Comparison of ENCODE assay signal across 9 cellular contexts in the genomic region with DNA sequence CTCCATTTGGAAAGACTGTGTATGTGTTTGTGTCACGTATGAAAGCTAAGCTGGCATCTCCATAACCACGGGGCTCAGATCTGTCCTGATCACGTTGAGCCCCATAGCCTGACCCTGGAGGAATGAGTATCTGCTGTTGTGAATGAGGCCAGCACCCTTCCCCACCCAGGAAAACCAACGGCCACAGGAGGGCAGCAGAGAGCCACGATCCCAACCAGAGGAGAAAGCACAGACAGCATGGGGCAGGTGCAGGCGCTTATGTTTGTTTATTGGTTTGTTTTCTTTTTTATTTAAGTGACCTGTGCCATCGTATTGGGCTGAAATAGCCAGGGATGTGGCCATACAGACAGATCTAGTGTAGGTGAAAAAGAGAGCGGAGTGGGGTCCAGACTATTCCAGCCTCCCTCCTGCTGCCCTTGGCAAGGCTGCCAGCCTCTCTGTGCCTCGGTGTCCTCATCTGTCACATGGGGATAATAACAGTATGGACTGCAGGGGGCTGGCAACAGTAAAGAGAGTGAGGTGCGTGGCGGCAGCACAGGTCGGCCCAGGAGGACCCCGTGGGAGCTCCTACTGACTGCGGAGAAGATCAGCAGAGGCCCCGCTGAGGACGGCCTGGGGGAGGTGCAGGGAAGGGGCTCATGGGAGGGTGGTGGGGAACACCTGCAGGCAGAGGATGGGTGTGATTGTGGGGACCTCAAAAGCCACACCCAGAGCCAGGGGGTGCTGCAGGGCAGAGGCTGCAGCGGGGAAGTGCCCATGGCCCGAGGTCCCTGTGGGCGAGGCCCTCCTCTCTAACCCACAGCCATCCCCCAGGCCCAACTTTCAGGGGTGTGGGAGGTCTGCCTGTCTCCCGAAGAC. TPM values are rescaled to one million over a fixed set of nuclear protein-coding genes. Genes with fewer than 3 reads are reported as not detected.
DNase-seq lines count a peak whose midpoint lies in the region; ATAC-seq and TF ChIP-seq lines count a peak whose summit lies in the region.
"Had no signal": no experiment of that assay in that cellular context is flagged by ENCODE, and none has a peak within 500 bp of the region (broad histone marks: within the 10 kb centered on the region; RNA-seq: fewer than 3 reads in every experiment).

No MANE protein-coding gene starts in this region.

- 49 to 52% methylated on average over 20 of the region's 20 CpGs for WGBS in lower leg skin, 2 donors

- H3K27ac ChIP-seq in colonic mucosa, result no peak overlapping the region

- peaks cover 3% of the 10 kb centered on the region for H3K9me3 Mint-ChIP-seq in activated CD4-positive, alpha-beta T cell treated with anti-CD3 and anti-CD28 coated beads, Interleukin-2, amount 10 ng/mL, durations not matched to agents 24 days and 14 days

- no peak overlapping the region for H3K4me3 ChIP-seq in colonic mucosa
- H3K4me3 ChIP-seq in lower leg skin (ENCODE audit: low read depth, poor library complexity, severe bottlenecking), result no peak overlapping the region

- TF ChIP-seq POLR2A in lower leg skin (IDR thresholded peaks at IDR 0.05), result no peak

- H3K36me3 ChIP-seq in colonic mucosa, result no peaks in the 10 kb centered on the region

- H3K27ac Mint-ChIP-seq in activated CD4-positive, alpha-beta T cell treated with anti-CD3 and anti-CD28 coated beads, Interleukin-2, amount 10 ng/mL, durations not matched to agents 24 days and 14 days, result peak overlapping the region; percentile 85

- no peaks in the 10 kb centered on the region for H3K9me3 ChIP-seq in colonic mucosa

- peaks cover 30% of the 10 kb centered on the region for H3K4me1 Mint-ChIP-seq in activated CD4-positive, alpha-beta T cell treated with anti-CD3 and anti-CD28 coated beads, Interleukin-2, amount 10 ng/mL, durations not matched to agents 24 days and 14 days

- peaks cover 14% of the 10 kb centered on the region for H3K27me3 Mint-ChIP-seq in activated CD4-positive, alpha-beta T cell treated with anti-CD3 and anti-CD28 coated beads, Interleukin-2, amount 10 ng/mL, durations not matched to agents 24 days and 14 days

- intact Hi-C loops in activated CD4-positive, alpha-beta T cell treated with anti-CD3 and anti-CD28 coated beads, Interleukin-2, amount 10 ng/mL, durations not matched to agents 24 days and 14 days (cut with micrococcal nuclease), result loop anchor here (1.0 to 10.0 kb wide), 7 partner anchors 25 to 357 kb away; a partner anchor contains a TSS
- intact Hi-C loops in colonic mucosa (cut with DNase I), result loop anchor here (10.0 kb wide), 2 partner anchors 285 to 375 kb away; no protein-coding TSS in a partner anchor
- intact Hi-C loops in lower leg skin (cut with DNase I; ENCODE audit: low total_unique reads), result loop anchor here (10.0 kb wide), 1 partner anchor 295 kb away; a partner anchor contains a TSS

- no peaks in the 10 kb centered on the region for H3K36me3 Mint-ChIP-seq in activated CD4-positive, alpha-beta T cell treated with anti-CD3 and anti-CD28 coated beads, Interleukin-2, amount 10 ng/mL, durations not matched to agents 24 days and 14 days (ENCODE audit: low read depth)

- H3K4me1 ChIP-seq in colonic mucosa, result no peaks in the 10 kb centered on the region

- peak overlapping the region; percentile 60 for H3K4me3 Mint-ChIP-seq in activated CD4-positive, alpha-beta T cell treated with anti-CD3 and anti-CD28 coated beads, Interleukin-2, amount 10 ng/mL, durations not matched to agents 24 days and 14 days

- peak; percentile 89 for TF ChIP-seq CTCF in colonic mucosa (IDR thresholded peaks at IDR 0.05)
- TF ChIP-seq CTCF in lower leg skin (IDR thresholded peaks at IDR 0.05), result peak in 1 of 3 donors; percentile 34

- peak; percentile 66 for ATAC-seq in HG03432 (IDR thresholded peaks at IDR 0.05; ENCODE audit: unreplicated experiment)

- no peaks in the 10 kb centered on the region for H3K27me3 ChIP-seq in colonic mucosa

- no peak overlapping the region for H3K9ac ChIP-seq in colonic mucosa (ENCODE audit: low read depth in 2 of 2, low read length in 2 of 2)

- peak; percentile 91 for DNase-seq in Ammon's horn (ENCODE audit: low spot score)
- DNase-seq in GM19240 (ENCODE audit: insufficient read length, low spot score), result peak; percentile 91
- DNase-seq in NCI-H526 treated with DMSO at 0.1 percent for 48 hours (lab: John Stamatoyannopoulos, UW), result peak; percentile 34
- DNase-seq in activated CD4-positive, alpha-beta T cell treated with anti-CD3 and anti-CD28 coated beads, Interleukin-2, amount 10 ng/mL, durations not matched to agents 24 days and 14 days, result peak; percentile 97
- DNase-seq in colonic mucosa, result peak; percentile 94
- DNase-seq in lower leg skin (ENCODE audit: low spot score in 2 of 2), result peak; percentile 83 to 98
- peak; percentile 68 for DNase-seq in stimulated activated CD8-positive, alpha-beta memory T cell treated with anti-CD3 and anti-CD28 coated beads, Interleukin-12 subunit alpha, Interleukin-12 subunit beta, amount 100 ng/mL, for 24 hours (ENCODE audit: extremely low read depth)

RNA-seq across cellular contexts. Expression of a gene that starts 12.1 kb away (rescaled TPM):
- total RNA-seq in activated CD4-positive, alpha-beta T cell treated with anti-CD3 and anti-CD28 coated beads, Interleukin-2, amount 10 ng/mL, durations not matched to agents 24 days and 14 days, result not detected in 2 replicates
- not detected for total RNA-seq in colonic mucosa
- not detected for total RNA-seq in lower leg skin
- total RNA-seq: T-helper 1 cell treated with Interleukin-12 subunit alpha and Interleukin-12 subunit beta and Interleukin-4 antibody, amounts not matched to agents 30 ng/mL and 1 ng/mL, for 36 hours had no signal

RNA-seq across cellular contexts. Expression of a gene that starts 28.5 kb away (rescaled TPM):
- not detected in 2 replicates for total RNA-seq in activated CD4-positive, alpha-beta T cell treated with anti-CD3 and anti-CD28 coated beads, Interleukin-2, amount 10 ng/mL, durations not matched to agents 24 days and 14 days
- total RNA-seq in colonic mucosa, result not detected
- total RNA-seq in lower leg skin, result not detected
- total RNA-seq: T-helper 1 cell treated with Interleukin-12 subunit alpha and Interleukin-12 subunit beta and Interleukin-4 antibody, amounts not matched to agents 30 ng/mL and 1 ng/mL, for 36 hours had no signal

RNA-seq across cellular contexts. Expression of a gene that starts 45.5 kb away (rescaled TPM):
- total RNA-seq in activated CD4-positive, alpha-beta T cell treated with anti-CD3 and anti-CD28 coated beads, Interleukin-2, amount 10 ng/mL, durations not matched to agents 24 days and 14 days, result 2.7 TPM in 2 replicates
- 1 to 10 TPM; 6.8 to 8.7 TPM for total RNA-seq in colonic mucosa
- 100 to 1,000 TPM in 2 of 4 donors, 10 to 100 TPM in 2; 77.2 to 144 (median 89.8) TPM for total RNA-seq in lower leg skin

Comparison
In these comparisons a context has a peak if more than half of its experiments do, and no peak if none do; other contexts are left out.
1. DNase-seq: peak in every context shown above with its lines; median percentile 97 in activated CD4-positive, alpha-beta T cell treated with anti-CD3 and anti-CD28 coated beads, Interleukin-2, amount 10 ng/mL, durations not matched to agents 24 days and 14 days; 94 in colonic mucosa; 91 in Ammon's horn; 91 in GM19240; 90 in lower leg skin; 68 in stimulated activated CD8-positive, alpha-beta memory T cell treated with anti-CD3 and anti-CD28 coated beads, Interleukin-12 subunit alpha, Interleukin-12 subunit beta, amount 100 ng/mL, for 24 hours; 34 in NCI-H526 treated with DMSO at 0.1 percent for 48 hours.
2. RNA of a gene that starts 45.5 kb away (total RNA-seq): 77.2 to 144 TPM in lower leg skin; 6.8 to 8.7 TPM in colonic mucosa and 2.7 TPM in activated CD4-positive, alpha-beta T cell treated with anti-CD3 and anti-CD28 coated beads, Interleukin-2, amount 10 ng/mL, durations not matched to agents 24 days and 14 days; every median in the first group is over 4 times any median in the second.